In the genomic region with DNA sequence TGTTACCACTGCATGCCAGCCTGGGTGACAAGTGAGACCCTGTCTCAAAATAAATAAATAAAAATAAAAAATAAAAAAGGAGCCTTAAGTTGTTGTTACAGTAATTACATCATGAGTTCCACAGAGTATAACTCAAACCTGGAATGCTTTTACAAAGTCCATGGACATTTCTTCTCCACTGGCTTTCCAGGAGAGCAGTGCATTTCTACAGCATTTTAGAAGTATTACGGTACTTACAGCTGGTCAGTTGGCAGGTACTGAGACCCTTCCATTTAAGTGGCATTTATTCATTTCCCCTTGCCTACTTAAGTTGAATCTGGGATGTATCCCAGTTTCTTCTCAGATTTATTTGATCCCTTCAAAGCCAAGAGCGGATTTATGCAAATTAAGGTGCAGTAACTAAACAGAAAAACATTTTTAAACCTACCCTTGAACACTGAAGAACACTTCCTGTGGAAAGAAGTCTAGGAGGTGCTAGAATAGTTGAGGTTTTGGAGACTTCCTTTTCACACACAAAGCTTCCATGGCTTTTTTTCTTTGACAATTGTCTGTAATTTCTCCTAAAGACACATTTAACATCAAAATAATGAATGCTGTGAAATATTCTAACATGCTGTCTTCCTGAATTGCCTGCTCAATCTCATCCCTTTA, we compare ENCODE assay signal across 1 cellular context.
TF ChIP-seq lines count a peak whose summit lies in the region.

No MANE protein-coding gene starts in this region.

TF ChIP-seq in GM12878, 131 proteins besides CTCF, POLR2A, EP300 and RAD21 (continued from another document):
- no peak for TF ChIP-seq E2F4 (IDR thresholded peaks at IDR 0.05; ENCODE audit: low read depth, low read length)
- TF ChIP-seq, protein P1, sequence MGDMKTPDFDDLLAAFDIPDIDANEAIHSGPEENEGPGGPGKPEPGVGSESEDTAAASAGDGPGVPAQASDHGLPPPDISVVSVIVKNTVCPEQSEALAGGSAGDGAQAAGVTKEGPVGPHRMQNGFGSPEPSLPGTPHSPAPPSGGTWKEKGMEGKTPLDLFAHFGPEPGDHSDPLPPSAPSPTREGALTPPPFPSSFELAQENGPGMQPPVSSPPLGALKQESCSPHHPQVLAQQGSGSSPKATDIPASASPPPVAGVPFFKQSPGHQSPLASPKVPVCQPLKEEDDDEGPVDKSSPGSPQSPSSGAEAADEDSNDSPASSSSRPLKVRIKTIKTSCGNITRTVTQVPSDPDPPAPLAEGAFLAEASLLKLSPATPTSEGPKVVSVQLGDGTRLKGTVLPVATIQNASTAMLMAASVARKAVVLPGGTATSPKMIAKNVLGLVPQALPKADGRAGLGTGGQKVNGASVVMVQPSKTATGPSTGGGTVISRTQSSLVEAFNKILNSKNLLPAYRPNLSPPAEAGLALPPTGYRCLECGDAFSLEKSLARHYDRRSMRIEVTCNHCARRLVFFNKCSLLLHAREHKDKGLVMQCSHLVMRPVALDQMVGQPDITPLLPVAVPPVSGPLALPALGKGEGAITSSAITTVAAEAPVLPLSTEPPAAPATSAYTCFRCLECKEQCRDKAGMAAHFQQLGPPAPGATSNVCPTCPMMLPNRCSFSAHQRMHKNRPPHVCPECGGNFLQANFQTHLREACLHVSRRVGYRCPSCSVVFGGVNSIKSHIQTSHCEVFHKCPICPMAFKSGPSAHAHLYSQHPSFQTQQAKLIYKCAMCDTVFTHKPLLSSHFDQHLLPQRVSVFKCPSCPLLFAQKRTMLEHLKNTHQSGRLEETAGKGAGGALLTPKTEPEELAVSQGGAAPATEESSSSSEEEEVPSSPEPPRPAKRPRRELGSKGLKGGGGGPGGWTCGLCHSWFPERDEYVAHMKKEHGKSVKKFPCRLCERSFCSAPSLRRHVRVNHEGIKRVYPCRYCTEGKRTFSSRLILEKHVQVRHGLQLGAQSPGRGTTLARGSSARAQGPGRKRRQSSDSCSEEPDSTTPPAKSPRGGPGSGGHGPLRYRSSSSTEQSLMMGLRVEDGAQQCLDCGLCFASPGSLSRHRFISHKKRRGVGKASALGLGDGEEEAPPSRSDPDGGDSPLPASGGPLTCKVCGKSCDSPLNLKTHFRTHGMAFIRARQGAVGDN (IDR thresholded peaks at IDR 0.05), result no peak
- no peak for TF ChIP-seq BHLHE40 (IDR thresholded peaks at IDR 0.05; ENCODE audit: borderline replicate concordance in 1 of 2, low read depth in 2 of 2, low read length in 1 of 2)
- TF ChIP-seq, protein P2, sequence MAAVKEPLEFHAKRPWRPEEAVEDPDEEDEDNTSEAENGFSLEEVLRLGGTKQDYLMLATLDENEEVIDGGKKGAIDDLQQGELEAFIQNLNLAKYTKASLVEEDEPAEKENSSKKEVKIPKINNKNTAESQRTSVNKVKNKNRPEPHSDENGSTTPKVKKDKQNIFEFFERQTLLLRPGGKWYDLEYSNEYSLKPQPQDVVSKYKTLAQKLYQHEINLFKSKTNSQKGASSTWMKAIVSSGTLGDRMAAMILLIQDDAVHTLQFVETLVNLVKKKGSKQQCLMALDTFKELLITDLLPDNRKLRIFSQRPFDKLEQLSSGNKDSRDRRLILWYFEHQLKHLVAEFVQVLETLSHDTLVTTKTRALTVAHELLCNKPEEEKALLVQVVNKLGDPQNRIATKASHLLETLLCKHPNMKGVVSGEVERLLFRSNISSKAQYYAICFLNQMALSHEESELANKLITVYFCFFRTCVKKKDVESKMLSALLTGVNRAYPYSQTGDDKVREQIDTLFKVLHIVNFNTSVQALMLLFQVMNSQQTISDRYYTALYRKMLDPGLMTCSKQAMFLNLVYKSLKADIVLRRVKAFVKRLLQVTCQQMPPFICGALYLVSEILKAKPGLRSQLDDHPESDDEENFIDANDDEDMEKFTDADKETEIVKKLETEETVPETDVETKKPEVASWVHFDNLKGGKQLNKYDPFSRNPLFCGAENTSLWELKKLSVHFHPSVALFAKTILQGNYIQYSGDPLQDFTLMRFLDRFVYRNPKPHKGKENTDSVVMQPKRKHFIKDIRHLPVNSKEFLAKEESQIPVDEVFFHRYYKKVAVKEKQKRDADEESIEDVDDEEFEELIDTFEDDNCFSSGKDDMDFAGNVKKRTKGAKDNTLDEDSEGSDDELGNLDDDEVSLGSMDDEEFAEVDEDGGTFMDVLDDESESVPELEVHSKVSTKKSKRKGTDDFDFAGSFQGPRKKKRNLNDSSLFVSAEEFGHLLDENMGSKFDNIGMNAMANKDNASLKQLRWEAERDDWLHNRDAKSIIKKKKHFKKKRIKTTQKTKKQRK (IDR thresholded peaks at IDR 0.05; ENCODE audit: low read depth, low read length), result no peak
- no peak for TF ChIP-seq ATF3 (IDR thresholded peaks at IDR 0.05; ENCODE audit: borderline replicate concordance, extremely low read depth, low read depth, low read length)
- TF ChIP-seq PAX8 (IDR thresholded peaks at IDR 0.05), result no peak
- no peak for TF ChIP-seq ASH2L (IDR thresholded peaks at IDR 0.05; ENCODE audit: borderline replicate concordance, low read depth)
- no peak for TF ChIP-seq SRF (IDR thresholded peaks at IDR 0.05; ENCODE audit: low read depth in 2 of 2, low read length in 2 of 2)
- no peak for TF ChIP-seq USF1 (IDR thresholded peaks at IDR 0.05; ENCODE audit: borderline replicate concordance, extremely low read length, insufficient read depth, low read depth, low read length)
- no peak for TF ChIP-seq MYC (IDR thresholded peaks at IDR 0.05; ENCODE audit: insufficient read depth, insufficient read length, insufficient replicate concordance, low read length, severe bottlenecking)
- TF ChIP-seq, protein P3, sequence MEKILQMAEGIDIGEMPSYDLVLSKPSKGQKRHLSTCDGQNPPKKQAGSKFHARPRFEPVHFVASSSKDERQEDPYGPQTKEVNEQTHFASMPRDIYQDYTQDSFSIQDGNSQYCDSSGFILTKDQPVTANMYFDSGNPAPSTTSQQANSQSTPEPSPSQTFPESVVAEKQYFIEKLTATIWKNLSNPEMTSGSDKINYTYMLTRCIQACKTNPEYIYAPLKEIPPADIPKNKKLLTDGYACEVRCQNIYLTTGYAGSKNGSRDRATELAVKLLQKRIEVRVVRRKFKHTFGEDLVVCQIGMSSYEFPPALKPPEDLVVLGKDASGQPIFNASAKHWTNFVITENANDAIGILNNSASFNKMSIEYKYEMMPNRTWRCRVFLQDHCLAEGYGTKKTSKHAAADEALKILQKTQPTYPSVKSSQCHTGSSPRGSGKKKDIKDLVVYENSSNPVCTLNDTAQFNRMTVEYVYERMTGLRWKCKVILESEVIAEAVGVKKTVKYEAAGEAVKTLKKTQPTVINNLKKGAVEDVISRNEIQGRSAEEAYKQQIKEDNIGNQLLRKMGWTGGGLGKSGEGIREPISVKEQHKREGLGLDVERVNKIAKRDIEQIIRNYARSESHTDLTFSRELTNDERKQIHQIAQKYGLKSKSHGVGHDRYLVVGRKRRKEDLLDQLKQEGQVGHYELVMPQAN (conservative IDR thresholded peaks at IDR 0.05), result no peak
- TF ChIP-seq STAT3 (IDR thresholded peaks at IDR 0.05; ENCODE audit: low read depth, low read length), result no peak
- TF ChIP-seq RBBP5 (conservative IDR thresholded peaks at IDR 0.05), result no peak
- no peak for TF ChIP-seq IRF4 (IDR thresholded peaks at IDR 0.05; ENCODE audit: low read depth, low read length)
- no peak for TF ChIP-seq JUND (IDR thresholded peaks at IDR 0.05; ENCODE audit: low read depth, low read length)
- TF ChIP-seq LARP7 (IDR thresholded peaks at IDR 0.05), result no peak
- TF ChIP-seq RCOR1 (conservative IDR thresholded peaks at IDR 0.05; ENCODE audit: low read depth, low read length), result no peak
